Comparison of ENCODE assay signal across 8 cellular contexts in the genomic region with DNA sequence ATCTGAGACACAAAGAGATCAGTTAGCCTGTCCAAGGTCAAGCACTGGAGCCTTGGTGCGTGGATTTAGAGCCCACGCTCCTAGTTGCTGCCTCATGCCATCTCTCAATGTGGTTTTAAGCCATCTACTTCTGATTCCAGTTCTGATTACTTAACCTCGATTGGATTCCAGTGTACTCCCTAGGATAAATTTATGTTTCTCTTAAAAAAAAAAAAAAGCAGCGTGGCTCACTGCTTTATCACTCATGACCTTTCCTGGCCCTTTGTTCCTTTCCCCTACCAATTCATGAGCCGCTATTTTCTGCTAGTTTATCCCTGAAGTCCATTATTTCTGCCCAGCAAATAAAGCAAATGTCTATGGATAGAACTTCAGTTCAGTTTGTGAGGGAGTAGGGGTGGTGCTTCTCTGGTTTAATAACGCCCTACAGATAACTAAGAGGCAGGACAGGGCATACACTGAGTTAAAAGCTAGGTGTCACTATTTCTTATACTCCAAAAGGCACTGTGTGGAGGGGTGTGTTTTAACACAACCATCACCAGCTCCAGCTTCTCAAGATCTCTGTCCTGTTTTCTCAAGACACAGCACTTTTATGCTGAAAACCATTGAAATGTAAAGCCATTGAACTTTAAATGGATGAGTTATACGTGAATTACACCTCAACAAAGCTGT. TPM values are rescaled to one million over a fixed set of nuclear protein-coding genes. Genes with fewer than 3 reads are reported as not detected.
A peak's percentile ranks its signal among the peaks of the same experiment; 100 is the strongest.
DNase-seq lines count a peak whose midpoint lies in the region; ATAC-seq and TF ChIP-seq lines count a peak whose summit lies in the region.

No MANE protein-coding gene starts in this region.

- H3K27me3 ChIP-seq in transverse colon = peaks cover 8% of the 10 kb centered on the region

- no peak overlapping the region for H3K27ac ChIP-seq in caudate nucleus (ENCODE audit: low read depth, low read length)
- no peak overlapping the region for H3K27ac ChIP-seq in transverse colon

- TF ChIP-seq EP300 in transverse colon (IDR thresholded peaks at IDR 0.05; ENCODE audit: low read depth) = no peak

- no peak for TF ChIP-seq POLR2A in transverse colon (IDR thresholded peaks at IDR 0.05)

- intact Hi-C loops in mucosa of descending colon (cut with DNase I, micrococcal nuclease) = loop anchor here in 1 of 2 donors (10.0 kb wide), 1 partner anchor 152 kb away; no protein-coding TSS in a partner anchor
- intact Hi-C loops in transverse colon (cut with DNase I; ENCODE audit: low total_unique reads) = no loop called here

- H3K9me3 ChIP-seq in mucosa of descending colon = no peaks in the 10 kb centered on the region
- H3K9me3 ChIP-seq in transverse colon = no peaks in the 10 kb centered on the region

- no peak for TF ChIP-seq CTCF in mucosa of descending colon (IDR thresholded peaks at IDR 0.05)
- TF ChIP-seq CTCF in transverse colon (IDR thresholded peaks at IDR 0.05) = peak in 2 of 5 experiments; percentile 20 to 27

- H3K4me1 ChIP-seq in mucosa of descending colon (ENCODE audit: low read depth) (no peaks in the 10 kb centered on the region), transverse colon (peaks cover 0 to 9% (median 2%) of the 10 kb centered on the region in 4 donors)

- ATAC-seq in HG02798 (IDR thresholded peaks at IDR 0.05; ENCODE audit: poor library complexity, unreplicated experiment) (peak; percentile 40), mucosa of descending colon (peak; percentile 72), HG02840 (IDR thresholded peaks at IDR 0.05; ENCODE audit: low FRiP score, unreplicated experiment) (no peak)

- no peaks in the 10 kb centered on the region for H3K36me3 ChIP-seq in mucosa of descending colon (ENCODE audit: low read depth)
- H3K36me3 ChIP-seq in transverse colon = no peaks in the 10 kb centered on the region

- in situ Hi-C loops in transverse colon (cut with MboI; ENCODE audit: low pct_ligation_motif_present in 1 of 4, low pct_unique_long_range_greater_than_20kb in 1 of 4, low sequenced_read_pairs in 3 of 4) = loop anchor here (5.0 to 25.0 kb wide), 4 partner anchors 154 to 404 kb away; partner anchors contain the start of gene CCND2 (in 1 of the 4)

- H3K4me3 ChIP-seq in mucosa of descending colon (no peak overlapping the region), transverse colon (no peak overlapping the region)

- peak; percentile 9 for DNase-seq in EL
- DNase-seq in amniotic epithelial cell (ENCODE audit: low read depth) = peak; percentile 53
- no peak for DNase-seq in mucosa of descending colon
- no peak for DNase-seq in NCI-H1092 (lab: John Stamatoyannopoulos, UW)
- DNase-seq in caudate nucleus (lab: John Stamatoyannopoulos, UW) = no peak
- DNase-seq in transverse colon = no peak

- WGBS in transverse colon (ENCODE audit: low coverage in 1 of 2), 2 donors = 32 to 46% methylated on average over 5 to 7 of the region's 7 CpGs

RNA-seq across cellular contexts. Expression of gene PARP11, which starts 9.8 kb away (rescaled TPM):
- total RNA-seq in mucosa of descending colon = 10 to 100 TPM in 1 of 3 donors, 1 to 10 TPM in 2; 8.5 to 12.4 (median 9.5) TPM
- total RNA-seq in transverse colon = 1 to 10 TPM; 4.5 to 6.2 (median 5.0) TPM

Comparison
In these comparisons a context has a peak if more than half of its experiments do, and no peak if none do; other contexts are left out.
1. DNase-seq: peak in EL (single experiment) and amniotic epithelial cell (single experiment); none in mucosa of descending colon (0 of 3), NCI-H1092 (single experiment), caudate nucleus (0 of 61) and transverse colon (single experiment).